ENCODE assay signal across 7 cellular contexts in genomic region chr1:1152431-1152830, GRCh38. TPM values are rescaled to one million over a fixed set of nuclear protein-coding genes. Genes with fewer than 3 reads are reported as not detected.
"Had no signal": no experiment of that assay in that cellular context is flagged by ENCODE, and none has a peak within 500 bp of the region (broad histone marks: within the 10 kb centered on the region; RNA-seq: fewer than 3 reads in every experiment).

No MANE protein-coding gene starts in this region.

RNA-seq across cellular contexts. Expression of gene TTLL10, which starts 21.2 kb away (rescaled TPM):
- total RNA-seq: cardiac muscle cell, chondrocyte, fibroblast of lung, SJSA1, skeletal muscle tissue, vagina had no signal
- polyA plus RNA-seq: fibroblast of lung had no signal

RNA-seq across cellular contexts. Expression of gene TNFRSF18, which starts 54.0 kb away (rescaled TPM):
- total RNA-seq: cardiac muscle cell, chondrocyte, SJSA1, testis had no signal
- polyA plus RNA-seq: fibroblast of lung had no signal
